ENCODE assay signal across 22 cellular contexts in the genomic region with DNA sequence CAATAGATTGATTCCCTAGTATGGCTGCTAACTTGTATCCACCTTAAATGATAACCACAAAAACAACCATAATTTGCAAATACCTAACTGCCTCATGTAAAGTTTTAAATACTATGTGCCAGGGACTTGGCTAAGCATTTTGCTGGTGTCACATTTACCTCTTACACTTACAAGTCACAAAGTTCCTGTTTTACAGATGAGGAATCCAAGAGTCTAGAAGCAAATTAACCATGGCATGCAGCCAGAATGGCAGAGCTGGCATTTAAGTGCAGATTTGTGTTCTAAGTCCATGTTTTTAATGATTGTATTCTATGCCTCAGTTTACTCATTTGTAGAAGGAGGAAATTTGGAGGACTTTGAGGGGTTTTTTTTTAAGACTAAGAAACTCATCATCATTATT.
"Had no signal": no experiment of that assay in that cellular context is flagged by ENCODE, and none has a peak within 500 bp of the region (broad histone marks: within the 10 kb centered on the region; RNA-seq: fewer than 3 reads in every experiment).

No MANE protein-coding gene starts in this region.

- H3K9me3 Mint-ChIP-seq: activated CD4-positive, alpha-beta memory T cell treated with anti-CD3 and anti-CD28 coated beads for 36 hours; activated CD4-positive, alpha-beta T cell treated with anti-CD3 and anti-CD28 coated beads, Interleukin-2, amount 10 ng/mL, durations not matched to agents 7 days and 5 days had no signal

- DNase-seq: activated CD4-positive, alpha-beta memory T cell treated with anti-CD3 and anti-CD28 coated beads for 36 hours; activated CD4-positive, alpha-beta T cell treated with anti-CD3 and anti-CD28 coated beads, Interleukin-2, amount 10 ng/mL, durations not matched to agents 7 days and 5 days; activated CD4-positive, CD25-positive, alpha-beta regulatory T cell; activated CD8-positive, alpha-beta memory T cell treated with anti-CD3 and anti-CD28 coated beads for 24 hours; activated effector memory CD4-positive, alpha-beta T cell treated with anti-CD3 and anti-CD28 coated beads, Interleukin-2, amount 50 U/mL, for 16 hours; activated naive CD4-positive, alpha-beta T cell treated with Interleukin-2 at 50 U/mL for 16 hours; activated naive CD8-positive, alpha-beta T cell treated with anti-CD3 and anti-CD28 coated beads, Interleukin-2, amount 50 U/mL, for 24 hours; activated T-cell treated with anti-CD3 and anti-CD28 coated beads, Interleukin-2, amount 50 U/mL, for 4 hours; amniotic stem cell; body of pancreas; central memory CD4-positive, alpha-beta T cell; NCI-H1092 treated with DMSO at 0.1 percent for 48 hours; NCI-H1436; NCI-H187; NCI-H2081; NCI-H510A treated with DMSO at 0.1 percent for 48 hours; NCI-H774; PC-9; T-cell; T-helper 2 cell; T1000 had no signal

- H3K4me1 Mint-ChIP-seq: activated CD4-positive, alpha-beta T cell treated with anti-CD3 and anti-CD28 coated beads, Interleukin-2, amount 10 ng/mL, durations not matched to agents 7 days and 5 days; activated naive CD8-positive, alpha-beta T cell treated with anti-CD3 and anti-CD28 coated beads, Interleukin-2, amount 50 U/mL, for 24 hours; T-cell had no signal

- H3K36me3 Mint-ChIP-seq: activated CD4-positive, alpha-beta memory T cell treated with anti-CD3 and anti-CD28 coated beads for 36 hours; activated naive CD4-positive, alpha-beta T cell treated with anti-CD3 and anti-CD28 coated beads, Interleukin-2, amount 50 U/mL, for 72 hours; T-cell had no signal

- H3K27me3 Mint-ChIP-seq: activated CD4-positive, alpha-beta memory T cell treated with anti-CD3 and anti-CD28 coated beads for 36 hours; activated CD4-positive, alpha-beta T cell treated with anti-CD3 and anti-CD28 coated beads, Interleukin-2, amount 10 ng/mL, durations not matched to agents 7 days and 5 days; T-cell had no signal

- H3K27ac Mint-ChIP-seq: activated CD4-positive, alpha-beta memory T cell treated with anti-CD3 and anti-CD28 coated beads for 36 hours; activated CD4-positive, alpha-beta T cell treated with anti-CD3 and anti-CD28 coated beads, Interleukin-2, amount 10 ng/mL, durations not matched to agents 7 days and 5 days; activated naive CD4-positive, alpha-beta T cell treated with anti-CD3 and anti-CD28 coated beads, Interleukin-2, amount 50 U/mL, for 72 hours; activated naive CD8-positive, alpha-beta T cell treated with anti-CD3 and anti-CD28 coated beads, Interleukin-2, amount 50 U/mL, for 24 hours; T-cell had no signal

- H3K4me3 Mint-ChIP-seq: activated CD4-positive, alpha-beta memory T cell treated with anti-CD3 and anti-CD28 coated beads for 36 hours; activated CD4-positive, alpha-beta T cell treated with anti-CD3 and anti-CD28 coated beads, Interleukin-2, amount 10 ng/mL, durations not matched to agents 7 days and 5 days; activated naive CD8-positive, alpha-beta T cell treated with anti-CD3 and anti-CD28 coated beads, Interleukin-2, amount 50 U/mL, for 24 hours; activated T-cell treated with anti-CD3 and anti-CD28 coated beads, Interleukin-2, amount 50 U/mL, for 4 hours; T-cell had no signal
